In genomic region chr10:71664585-71664984, GRCh38 we compare ENCODE assay signal across 8 cellular contexts. TPM values are rescaled to one million over a fixed set of nuclear protein-coding genes. Genes with fewer than 3 reads are reported as not detected.
"Had no signal": no experiment of that assay in that cellular context is flagged by ENCODE, and none has a peak within 500 bp of the region (broad histone marks: within the 10 kb centered on the region; RNA-seq: fewer than 3 reads in every experiment).

No MANE protein-coding gene starts in this region.

- DNase-seq: GM23248, GOT3, H9, HCEC 1CT, KG1 had no signal

- FAIRE-seq: H54, HTR-8/SVneo had no signal

- H3K4me3 ChIP-seq: GM23248 had no signal

- H3K36me3 Mint-ChIP-seq: IgD-negative memory B cell had no signal

- H3K4me3 Mint-ChIP-seq: H9, IgD-negative memory B cell had no signal

- H3K27ac Mint-ChIP-seq: H9, IgD-negative memory B cell had no signal

- H3K9ac ChIP-seq: GM23248 had no signal

- H2AFZ ChIP-seq: GM23248 had no signal

- H3K27ac ChIP-seq: GM23248 had no signal

RNA-seq across cellular contexts. Expression of gene C10orf105, which starts 55.0 kb away (rescaled TPM):
- total RNA-seq: GM23248 had no signal
- polyA plus RNA-seq: GM23248, IgD-negative memory B cell had no signal
